Comparison of ENCODE assay signal across 26 cellular contexts in the genomic region with DNA sequence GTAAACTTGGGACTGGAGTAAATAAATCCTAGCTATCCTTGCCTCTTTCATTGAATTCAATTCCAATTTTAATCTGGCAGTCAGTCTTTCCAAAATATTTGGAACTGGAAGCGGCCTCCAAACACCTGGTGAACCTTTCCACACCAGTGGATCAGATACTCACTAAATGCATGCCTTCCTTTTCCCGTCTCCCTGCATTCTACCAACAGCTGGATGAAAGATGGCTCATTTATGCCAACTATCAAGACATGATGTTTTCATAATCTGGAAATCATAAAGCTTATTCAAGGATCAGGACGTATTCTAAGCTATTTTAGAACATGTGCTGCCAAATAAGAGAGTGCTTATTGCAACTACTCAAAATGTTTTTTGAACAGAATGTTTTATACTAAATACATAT.
"Had no signal": no experiment of that assay in that cellular context is flagged by ENCODE, and none has a peak within 500 bp of the region (broad histone marks: within the 10 kb centered on the region; RNA-seq: fewer than 3 reads in every experiment).

No MANE protein-coding gene starts in this region.

- H3K4me2 ChIP-seq: neural progenitor cell, smooth muscle cell had no signal

- H3K4me3 ChIP-seq: neural progenitor cell, ovary, psoas muscle, right lobe of liver, skin epidermis, smooth muscle cell, spleen, stomach, thoracic aorta, thyroid gland, tibial nerve, upper lobe of left lung, vagina had no signal

- H3K4me1 ChIP-seq: neural progenitor cell, parathyroid adenoma, psoas muscle, spleen, stomach, thyroid gland, upper lobe of left lung, vagina had no signal

- H2AFZ ChIP-seq: neural progenitor cell, parathyroid adenoma had no signal

- H3K9me3 ChIP-seq: ovary, psoas muscle, right lobe of liver, spleen, stomach, thoracic aorta, thyroid gland, tibial nerve, upper lobe of left lung, vagina had no signal

- H3K36me3 ChIP-seq: neural progenitor cell, ovary, right lobe of liver, spleen, stomach, thoracic aorta, thyroid gland, tibial nerve, upper lobe of left lung, vagina had no signal

- DNase-seq: naive thymus-derived CD4-positive, alpha-beta T cell; natural killer cell; occipital lobe; ovary; posterior cingulate gyrus; psoas muscle; right lobe of liver; spleen; stimulated activated CD4-positive, alpha-beta T cell treated with anti-CD3 and anti-CD28 coated beads, Interleukin-12 subunit alpha, Interleukin-12 subunit beta, amount 100 ng/mL, for 4 hours; stimulated activated CD4-positive, alpha-beta T cell treated with anti-CD3 and anti-CD28 coated beads, Interleukin-1b, Interleukin-23, amount 100 ng/mL, for 48 hours; stimulated activated CD4-positive, alpha-beta T cell treated with anti-CD3 and anti-CD28 coated beads, Interleukin-4, amount 100 ng/mL, for 1 hour; stimulated activated CD4-positive, alpha-beta T cell treated with anti-CD3 and anti-CD28 coated beads, Interleukin-4, amount 100 ng/mL, for 4 hours; stimulated activated naive B cell treated with anti-CD40 and anti-IgM and Interleukin-4, amounts not matched to agents 10 μg/mL and 1 μg/mL and 100 μg/mL, for 72 hours; stimulated activated naive CD4-positive, alpha-beta T cell treated with Interleukin-2 at 50 U/mL for 16 hours; stomach; thyroid gland; trophoblast cell; upper lobe of left lung had no signal

- ATAC-seq: naive thymus-derived CD4-positive, alpha-beta T cell; natural killer cell; right lobe of liver; stimulated activated effector memory CD8-positive, alpha-beta T cell treated with anti-CD3 and anti-CD28 coated beads, Interleukin-12 subunit alpha, Interleukin-12 subunit beta, amount 100 ng/mL, for 72 hours; stimulated activated naive B cell treated with anti-CD40 and anti-IgM and Interleukin-4, amounts not matched to agents 10 μg/mL and 1 μg/mL and 100 μg/mL, for 72 hours had no signal

- H3K9ac ChIP-seq: neural progenitor cell, parathyroid adenoma had no signal

- H3K27me3 ChIP-seq: neural progenitor cell, ovary, right lobe of liver, spleen, stomach, thyroid gland, tibial nerve, upper lobe of left lung, vagina had no signal

- H3K27ac ChIP-seq: neural progenitor cell, ovary, parathyroid adenoma, psoas muscle, right lobe of liver, skin epidermis, spleen, stomach, thoracic aorta, thyroid gland, tibial nerve, upper lobe of left lung, vagina had no signal

- H3K79me2 ChIP-seq: parathyroid adenoma had no signal
